Comparison of ENCODE assay signal across 11 cellular contexts in genomic region chr9:6944093-6944551, GRCh38.
DNase-seq lines count a peak whose midpoint lies in the region; ATAC-seq and TF ChIP-seq lines count a peak whose summit lies in the region.
"Had no signal": no experiment of that assay in that cellular context is flagged by ENCODE, and none has a peak within 500 bp of the region (broad histone marks: within the 10 kb centered on the region; RNA-seq: fewer than 3 reads in every experiment).

No MANE protein-coding gene starts in this region.

- peak overlapping the region in 1 of 4 donors; percentile 47 for H3K27ac ChIP-seq in body of pancreas
- no peak overlapping the region for H3K27ac ChIP-seq in upper lobe of left lung

- peak in 4 of 7 experiments; percentile 23 to 35 (median 26) for TF ChIP-seq CTCF in body of pancreas (IDR thresholded peaks at IDR 0.05)
- TF ChIP-seq CTCF in upper lobe of left lung (IDR thresholded peaks at IDR 0.05) = peak in 1 of 6 experiments; percentile 6

- WGBS in body of pancreas, 2 donors = 11 to 13% methylated on average over 1 of the region's 1 CpG
- 50 to 62% methylated on average over 1 of the region's 1 CpG for WGBS in upper lobe of left lung, 2 donors

- ATAC-seq in body of pancreas (peak; percentile 42), GM18861 (IDR thresholded peaks at IDR 0.05; ENCODE audit: unreplicated experiment) (no peak), upper lobe of left lung (ENCODE audit: low FRiP score in 2 of 2) (no peak)

- no peaks in the 10 kb centered on the region for H3K27me3 ChIP-seq in body of pancreas
- H3K27me3 ChIP-seq in H7 (ENCODE audit: control insufficient read depth, insufficient read depth, low read length) = no peaks in the 10 kb centered on the region
- no peaks in the 10 kb centered on the region for H3K27me3 ChIP-seq in upper lobe of left lung

- TF ChIP-seq POLR2A in body of pancreas (IDR thresholded peaks at IDR 0.05) = no peak
- TF ChIP-seq POLR2A in upper lobe of left lung (IDR thresholded peaks at IDR 0.05) = no peak

- H3K9me3 ChIP-seq in body of pancreas (no peaks in the 10 kb centered on the region), upper lobe of left lung (no peaks in the 10 kb centered on the region)

- no peak for TF ChIP-seq EP300 in upper lobe of left lung (IDR thresholded peaks at IDR 0.05)

- intact Hi-C loops in body of pancreas (cut with DNase I) = no loop called here

- peak; percentile 73 for DNase-seq in EL
- peak; percentile 47 for DNase-seq in NCI-H146 (lab: John Stamatoyannopoulos, UW)
- no peak for DNase-seq in body of pancreas
- peak; percentile 80 to 81 for DNase-seq in lung microvascular endothelial cell (ENCODE audit: low read depth in 2 of 2)
- DNase-seq in central memory CD4-positive, alpha-beta T cell = no peak
- DNase-seq in H7 = no peak
- DNase-seq in upper lobe of left lung = no peak
- DNase-seq: cerebellar nuclear complex; NK-92 treated with Interleukin-12 subunit alpha and Interleukin-12 subunit beta, amount 100 ng/mL, for 24 hours; stimulated activated CD4-positive, alpha-beta T cell treated with anti-CD3 and anti-CD28 coated beads, Interleukin-4, amount 100 ng/mL, for 1 hour had no signal

- H3K4me1 ChIP-seq in body of pancreas (peaks cover 10% of the 10 kb centered on the region), upper lobe of left lung (peaks cover 0 to 8% (median 3%) of the 10 kb centered on the region in 4 donors)

- no peak overlapping the region for H3K4me3 ChIP-seq in body of pancreas
- H3K4me3 ChIP-seq in H7 (ENCODE audit: insufficient read depth, low read depth, low read length) = no peak overlapping the region
- H3K4me3 ChIP-seq in upper lobe of left lung = no peak overlapping the region

- H3K36me3 ChIP-seq in body of pancreas (replicated peaks in 1 of 2; ENCODE audit: insufficient read depth in 1 of 2, low read depth in 2 of 2) (no peaks in the 10 kb centered on the region), H7 (replicated peaks; ENCODE audit: control insufficient read depth, insufficient read depth, low read length) (no peaks in the 10 kb centered on the region), upper lobe of left lung (no peaks in the 10 kb centered on the region)

Comparison
In these comparisons a context has a peak if more than half of its experiments do, and no peak if none do; other contexts are left out.
1. DNase-seq: peak in EL (single experiment), NCI-H146 (single experiment) and lung microvascular endothelial cell (2 of 2); none in body of pancreas (0 of 4), central memory CD4-positive, alpha-beta T cell (single experiment), H7 (single experiment) and upper lobe of left lung (0 of 2).